Comparison of ENCODE assay signal across 19 cellular contexts in genomic region chr10:130188195-130189175, GRCh38. TPM values are rescaled to one million over a fixed set of nuclear protein-coding genes. Genes with fewer than 3 reads are reported as not detected.
DNase-seq lines count a peak whose midpoint lies in the region; ATAC-seq, FAIRE-seq and TF ChIP-seq lines count a peak whose summit lies in the region.
"Had no signal": no experiment of that assay in that cellular context is flagged by ENCODE, and none has a peak within 500 bp of the region (broad histone marks: within the 10 kb centered on the region; RNA-seq: fewer than 3 reads in every experiment).

No MANE protein-coding gene starts in this region.

- no peak overlapping the region for H3K27ac Mint-ChIP-seq in type B pancreatic cell
- H3K27ac Mint-ChIP-seq: CD14-positive monocyte had no signal

- 94% methylated on average over 22 of the region's 28 CpGs for WGBS in HepG2 (ENCODE audit: low lambda C conversion rate)
- WGBS in right lobe of liver (ENCODE audit: insufficient coverage, low coverage, low lambda C conversion rate, missing lambda C conversion rate): 80% methylated on average over 2 of the region's 28 CpGs

- no peaks in the 10 kb centered on the region for H4K20me1 ChIP-seq in HepG2 (ENCODE audit: insufficient read depth, low read length)

- intact Hi-C loops in HepG2 (cut with micrococcal nuclease; ENCODE audit: unreplicated experiment): no loop called here
- intact Hi-C loops in right lobe of liver (cut with DNase I): loop anchor here in 1 of 2 donors (10.0 kb wide), 1 partner anchor 1686 kb away; no protein-coding TSS in a partner anchor
- intact Hi-C loops in Panc1 (cut with micrococcal nuclease; ENCODE audit: unreplicated experiment): no loop called here
- intact Hi-C loops in kidney (cut with DNase I): no loop called here

- TF ChIP-seq CTCF in HepG2 (CRISPR knock-in tag; IDR thresholded peaks at IDR 0.05) (no peak), right lobe of liver (IDR thresholded peaks at IDR 0.05) (no peak), Panc1 (IDR thresholded peaks at IDR 0.05) (no peak), kidney (IDR thresholded peaks at IDR 0.05; ENCODE audit: borderline replicate concordance, extremely low read depth, insufficient read depth) (no peak), type B pancreatic cell (conservative IDR thresholded peaks at IDR 0.05) (no peak), foreskin keratinocyte (conservative IDR thresholded peaks at IDR 0.05) (no peak)

- CTCF ChIA-PET in HepG2 (lab: Yijun Ruan, JAX; ENCODE audit: low intra/inter-chr PET ratio, low total read pairs): no interaction called here
- CTCF ChIA-PET in Panc1 (lab: Charles Lee): interaction anchor here (0.7 kb wide), 1 partner anchor 492 kb away, joined by 4 read pairs; no protein-coding TSS in a partner anchor

- DNase-seq in HepG2 (ENCODE audit: low spot score) (peak; percentile 3), right lobe of liver (no peak), Panc1 (ENCODE audit: low read depth, low spot score) (no peak), kidney (peak; percentile 68), type B pancreatic cell (ENCODE audit: extremely low spot score, unreplicated experiment) (no peak), foreskin keratinocyte (no peak), NCI-H446 treated with DMSO at 0.1 percent for 48 hours (lab: John Stamatoyannopoulos, UW) (no peak), RCC 7860 (ENCODE audit: low spot score) (no peak)
- DNase-seq: Calu3, DND-41, MV-4-11, NCI-H1436, NCI-H226, PC-9, Right ventricle myocardium superior, SK-N-SH had no signal

- H3K36me3 Mint-ChIP-seq in type B pancreatic cell: peaks cover 7% of the 10 kb centered on the region

- H3K36me3 ChIP-seq in HepG2 (replicated peaks in 1 of 2; ENCODE audit: control insufficient read depth in 1 of 2, insufficient read depth in 2 of 2, low read length in 2 of 2) (peaks cover 6 to 22% of the 10 kb centered on the region in 2 experiments; a peak in 4 of 5 replicates), right lobe of liver (peaks cover 0 to 16% (median 4%) of the 10 kb centered on the region in 4 donors), Panc1 (ENCODE audit: control insufficient read depth, insufficient read depth, low read length) (peaks cover 3% of the 10 kb centered on the region; the same call in 1 of the 2 replicates), kidney (ENCODE audit: control insufficient read depth in 1 of 2, insufficient read depth in 2 of 2, low read length in 2 of 2) (peaks cover 12 to 14% of the 10 kb centered on the region in 2 donors)

- no peak for TF ChIP-seq POLR2A in HepG2 (IDR thresholded peaks at IDR 0.05; ENCODE audit: insufficient read depth in 1 of 2, low read depth in 2 of 2, low read length in 2 of 2)
- no peak for TF ChIP-seq POLR2A in right lobe of liver (IDR thresholded peaks at IDR 0.05)

- H2AFZ ChIP-seq in HepG2 (ENCODE audit: low read length): no peak overlapping the region
- H2AFZ ChIP-seq: PC-9 had no signal

- FAIRE-seq in HepG2 (lab: Jason Lieb, UNC): no peak
- no peak for FAIRE-seq in kidney (lab: Jason Lieb, UNC)
- FAIRE-seq in RCC 7860 (lab: Jason Lieb, UNC): no peak
- FAIRE-seq: A549, H54 had no signal

- no peak overlapping the region for H3K4me2 ChIP-seq in HepG2 (ENCODE audit: low read depth, low read length)
- H3K4me2 ChIP-seq: A549, PC-9, SK-N-SH had no signal

- H3K4me1 ChIP-seq in HepG2 (ENCODE audit: insufficient read depth, low read length): no peaks in the 10 kb centered on the region
- H3K4me1 ChIP-seq in right lobe of liver: peaks cover 0 to 5% (median 0%) of the 10 kb centered on the region in 4 donors
- H3K4me1 ChIP-seq in Panc1 (ENCODE audit: control insufficient read depth, insufficient read depth, low read length): no peaks in the 10 kb centered on the region; the same call in 1 of the 2 replicates
- H3K4me1 ChIP-seq in kidney (ENCODE audit: control insufficient read depth in 1 of 2, insufficient read depth in 1 of 2, low read depth in 1 of 2, low read length in 2 of 2): peaks cover 0 to 4% of the 10 kb centered on the region in 2 donors
- H3K4me1 ChIP-seq in foreskin keratinocyte: no peaks in the 10 kb centered on the region
- H3K4me1 ChIP-seq: A549 had no signal

- no peaks in the 10 kb centered on the region for H3K4me1 Mint-ChIP-seq in type B pancreatic cell (ENCODE audit: unreplicated experiment)

- in situ Hi-C loops in HepG2 (cut with HindIII; ENCODE audit: extremely low pct_ligation_motif_present, low pct_unique_long_range_greater_than_20kb) (loop anchor here (25.0 kb wide), 1 partner anchor 1699 kb away; no protein-coding TSS in a partner anchor), Panc1 (cut with HindIII; ENCODE audit: low pct_unique_long_range_greater_than_20kb, low sequenced_read_pairs) (no loop called here)

- H3K27ac ChIP-seq in HepG2 (ENCODE audit: extremely low read length, insufficient read depth, low read length): no peak overlapping the region
- no peak overlapping the region for H3K27ac ChIP-seq in right lobe of liver
- H3K27ac ChIP-seq in Panc1 (ENCODE audit: low read length): no peak overlapping the region
- H3K27ac ChIP-seq in kidney (ENCODE audit: low read depth in 2 of 2, low read length in 2 of 2): no peak overlapping the region
- H3K27ac ChIP-seq in foreskin keratinocyte: no peak overlapping the region
- H3K27ac ChIP-seq: A549, PC-9 had no signal

- H3K79me2 ChIP-seq in HepG2 (ENCODE audit: insufficient read depth, low read length): no peaks in the 10 kb centered on the region

- no peak for ATAC-seq in HepG2
- no peak for ATAC-seq in right lobe of liver
- peak; percentile 11; the same call in 1 of the 2 replicates for ATAC-seq in Panc1
- no peak for ATAC-seq in foreskin keratinocyte

- H3K27me3 Mint-ChIP-seq in type B pancreatic cell: no peaks in the 10 kb centered on the region

- BruUV-seq in HepG2 (replicated peaks; lab: Mats Ljungman, UMichigan): no TSS peak
- BruUV-seq in Panc1 (replicated peaks; lab: Mats Ljungman, UMichigan): no TSS peak

- TF ChIP-seq EP300 in HepG2 (IDR thresholded peaks at IDR 0.05; ENCODE audit: low read depth in 2 of 2, low read length in 2 of 2) (no peak), HepG2 (CRISPR knock-in tag; IDR thresholded peaks at IDR 0.05; ENCODE audit: borderline replicate concordance) (no peak)

- no peaks in the 10 kb centered on the region for H3K9me3 Mint-ChIP-seq in type B pancreatic cell

- TF ChIP-seq RAD21 in HepG2 (CRISPR knock-in tag; IDR thresholded peaks at IDR 0.05): no peak

- H3K4me3 ChIP-seq in HepG2 (replicated peaks in 1 of 3; ENCODE audit: insufficient read depth in 1 of 3, low read depth in 2 of 3, low read length in 3 of 3) (no peak overlapping the region), right lobe of liver (no peak overlapping the region), Panc1 (ENCODE audit: low read depth in 2 of 2, low read length in 2 of 2) (no peak overlapping the region), kidney (ENCODE audit: low read length in 2 of 2) (no peak overlapping the region)
- H3K4me3 ChIP-seq: A549, PC-9 had no signal

- no peaks in the 10 kb centered on the region for H3K9me3 ChIP-seq in HepG2 (ENCODE audit: low read length)
- no peaks in the 10 kb centered on the region for H3K9me3 ChIP-seq in right lobe of liver
- no peaks in the 10 kb centered on the region for H3K9me3 ChIP-seq in Panc1 (ENCODE audit: control insufficient read depth, insufficient read depth, low read depth, low read length)
- no peaks in the 10 kb centered on the region for H3K9me3 ChIP-seq in kidney (ENCODE audit: control insufficient read depth in 1 of 2, low read length in 2 of 2)
- H3K9me3 ChIP-seq: A549, SK-N-SH had no signal

- H3K27me3 ChIP-seq in HepG2 (ENCODE audit: control insufficient read depth in 1 of 2, insufficient read depth in 2 of 2, low read length in 2 of 2): no peaks in the 10 kb centered on the region
- no peaks in the 10 kb centered on the region for H3K27me3 ChIP-seq in right lobe of liver
- no peaks in the 10 kb centered on the region for H3K27me3 ChIP-seq in Panc1 (ENCODE audit: control insufficient read depth, insufficient read depth, low read length)
- no peaks in the 10 kb centered on the region for H3K27me3 ChIP-seq in foreskin keratinocyte

- POLR2A ChIA-PET in HepG2 (lab: Yijun Ruan, JAX): no interaction called here
- POLR2A ChIA-PET in Panc1 (lab: Charles Lee): no interaction called here

- H3K9ac ChIP-seq in HepG2 (ENCODE audit: insufficient read depth, low read depth, low read length): no peak overlapping the region
- no peak overlapping the region for H3K9ac ChIP-seq in kidney (ENCODE audit: low read length in 2 of 2)
- H3K9ac ChIP-seq: SK-N-SH had no signal

- H3K4me3 Mint-ChIP-seq in type B pancreatic cell: peak overlapping the region; percentile 69
- H3K4me3 Mint-ChIP-seq: CD14-positive monocyte had no signal

RNA-seq across cellular contexts. Expression of gene GLRX3, which starts 52.3 kb away (rescaled TPM):
- total RNA-seq in HepG2 (2016; rRNA removed; fragmentation: Illumina TruSeq; extraction: Trizol) (135 and 185 TPM in 2 replicates), right lobe of liver (10 to 100 TPM; 23.5 to 50.6 (median 33.4) TPM), Panc1 (2021; ENCODE audit: unreplicated experiment) (188 TPM), kidney (52.5 TPM), type B pancreatic cell (ENCODE audit: low replicate concordance) (73.2 and 77.4 TPM in 2 replicates), foreskin keratinocyte (172 and 175 TPM in 2 replicates)
- total RNA-seq in HepG2 (2016; cell fraction: cytosol; rRNA removed; fragmentation: Illumina TruSeq; extraction: Trizol; ENCODE audit: low read depth): 53.2 and 56.2 TPM in 2 replicates
- total RNA-seq in HepG2 (2016; cell fraction: insoluble cytoplasmic fraction; rRNA removed; fragmentation: Illumina TruSeq; extraction: Trizol): 139 and 200 TPM in 2 replicates
- 74.0 and 76.4 TPM in 2 replicates for total RNA-seq in HepG2 (2016; cell fraction: membrane; rRNA removed; fragmentation: Illumina TruSeq; extraction: Trizol)
- 50.5 and 57.7 TPM in 2 replicates for total RNA-seq in HepG2 (2016; cell fraction: nucleus; rRNA removed; fragmentation: Illumina TruSeq; extraction: Trizol)
- polyA plus RNA-seq in HepG2 (2011; rRNA removed) (67.1 and 91.4 TPM in 2 replicates), kidney (ENCODE audit: insufficient read depth, low read depth, low replicate concordance) (70.4 TPM), foreskin keratinocyte (190 and 200 TPM in 2 replicates)
- polyA plus RNA-seq in HepG2 (2011; cell fraction: cytosol; rRNA removed): 51.8 and 58.2 TPM in 2 replicates
- polyA plus RNA-seq in HepG2 (2011; cell fraction: nucleus; rRNA removed): 29.6 and 40.4 TPM in 2 replicates
- polyA plus RNA-seq in HepG2 (2012): 91.5 and 92.8 TPM in 2 replicates
- 52.7 and 54.0 TPM in 2 replicates for polyA plus RNA-seq in HepG2 (2016; cell fraction: cytosol; fragmentation: Illumina TruSeq; extraction: Trizol; ENCODE audit: low read depth)
- 190 and 206 TPM in 2 replicates for polyA plus RNA-seq in HepG2 (2016; cell fraction: insoluble cytoplasmic fraction; fragmentation: Illumina TruSeq; extraction: Trizol; ENCODE audit: low read depth)
- polyA plus RNA-seq in HepG2 (2016; cell fraction: membrane; fragmentation: Illumina TruSeq; extraction: Trizol; ENCODE audit: low read depth): 63.1 and 66.1 TPM in 2 replicates
- 81.2 and 94.4 TPM in 2 replicates for polyA plus RNA-seq in HepG2 (2016; cell fraction: nucleus; fragmentation: Illumina TruSeq; extraction: Trizol; ENCODE audit: insufficient read depth, low read depth)
- polyA minus RNA-seq in HepG2 (2011; rRNA and poly(A)+ RNA removed; ENCODE audit: low replicate concordance): 14.1 and 28.5 TPM in 2 replicates
- polyA minus RNA-seq in HepG2 (2011; cell fraction: cytosol; rRNA and poly(A)+ RNA removed): 29.1 and 30.6 TPM in 2 replicates
- polyA minus RNA-seq in HepG2 (2011; cell fraction: nucleus; rRNA and poly(A)+ RNA removed): 48.8 and 52.1 TPM in 2 replicates
- 113 TPM for polyA plus RNA-seq in Panc1 (2012; ENCODE audit: insufficient read length)

Comparison
In these comparisons a context has a peak if more than half of its experiments do, and no peak if none do; other contexts are left out.
1. DNase-seq: peak in HepG2 (single experiment) and kidney (single experiment); none in right lobe of liver (0 of 3), Panc1 (single experiment), type B pancreatic cell (single experiment), foreskin keratinocyte (0 of 2), NCI-H446 treated with DMSO at 0.1 percent for 48 hours (single experiment) and RCC 7860 (single experiment).